ENCODE assay signal across 18 cellular contexts in the genomic region with DNA sequence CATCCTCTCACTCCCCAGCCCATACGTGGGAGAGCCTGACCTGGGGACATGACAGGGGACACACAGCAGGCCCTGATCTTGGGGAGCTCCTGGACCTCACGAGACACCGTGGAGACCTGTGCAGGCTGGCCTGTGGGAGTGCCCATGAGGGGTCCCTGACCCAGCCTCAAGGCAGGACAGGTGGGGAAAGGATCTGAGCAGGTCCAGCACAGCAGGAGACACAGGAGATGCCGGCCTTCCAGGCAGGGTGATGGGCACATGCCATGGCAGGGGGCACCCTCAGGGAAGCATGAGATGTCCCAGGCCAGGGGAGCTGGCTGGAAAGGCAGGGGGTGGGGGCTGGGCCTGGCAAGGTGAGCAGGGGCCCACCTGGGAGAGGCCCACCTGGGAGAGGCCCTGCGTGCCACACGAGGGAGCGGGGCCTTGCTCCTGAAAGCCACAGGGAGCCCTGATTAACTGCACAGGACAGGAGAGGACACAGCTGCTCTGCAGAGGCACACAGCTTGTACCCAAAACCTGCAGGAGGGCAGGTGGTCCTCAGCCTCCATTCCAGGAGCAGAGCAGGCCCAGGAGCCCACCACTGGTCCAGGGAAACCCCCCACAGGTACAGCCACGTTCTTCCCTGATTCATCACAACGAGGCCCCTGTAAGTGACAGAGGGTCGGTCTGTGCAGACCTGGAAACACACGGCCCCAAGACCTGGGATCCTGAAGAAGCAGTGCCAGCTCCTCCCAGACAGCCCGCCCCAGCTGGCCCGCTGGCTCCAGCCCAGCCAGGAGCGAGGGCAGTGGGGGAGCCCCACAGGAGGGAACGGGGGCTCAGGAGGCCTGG. TPM values are rescaled to one million over a fixed set of nuclear protein-coding genes. Genes with fewer than 3 reads are reported as not detected.
A peak's percentile ranks its signal among the peaks of the same experiment; 100 is the strongest.
DNase-seq lines count a peak whose midpoint lies in the region; ATAC-seq, FAIRE-seq and TF ChIP-seq lines count a peak whose summit lies in the region.
"Had no signal": no experiment of that assay in that cellular context is flagged by ENCODE, and none has a peak within 500 bp of the region (broad histone marks: within the 10 kb centered on the region; RNA-seq: fewer than 3 reads in every experiment).

No MANE protein-coding gene starts in this region.

- no peak overlapping the region for H2AFZ ChIP-seq in SK-N-SH (ENCODE audit: low read depth)

- H3K9ac ChIP-seq in skeletal muscle tissue (ENCODE audit: low read depth in 1 of 3, low read length in 3 of 3) (peak overlapping the region in 2 of 3 donors; percentile 10 to 68), SK-N-SH (no peak overlapping the region)

- no peaks in the 10 kb centered on the region for H3K9me2 ChIP-seq in SK-N-SH

- H3K36me3 ChIP-seq in right atrium auricular region (no peaks in the 10 kb centered on the region), lower lobe of right lung (no peaks in the 10 kb centered on the region), skeletal muscle tissue (ENCODE audit: control insufficient read depth in 3 of 3, insufficient read depth in 3 of 3, low read length in 3 of 3) (no peaks in the 10 kb centered on the region), SK-N-SH (replicated peaks in 1 of 2; ENCODE audit: control insufficient read depth in 1 of 2, insufficient read depth in 2 of 2, low read length in 1 of 2) (no peaks in the 10 kb centered on the region)

- no peak for ATAC-seq in Right ventricle myocardium superior (ENCODE audit: poor library complexity)
- ATAC-seq in lower lobe of right lung, result no peak
- ATAC-seq in HG02678 (IDR thresholded peaks at IDR 0.05; ENCODE audit: unreplicated experiment), result no peak
- ATAC-seq: activated CD8-positive, alpha-beta T cell treated with anti-CD3 and anti-CD28 coated beads for 36 hours; activated naive CD8-positive, alpha-beta T cell treated with anti-CD3 and anti-CD28 coated beads, Interleukin-2, amount 50 U/mL, for 24 hours had no signal

- no peak overlapping the region for H3K4me2 ChIP-seq in SK-N-SH

- no peak for TF ChIP-seq RAD21 in SK-N-SH (IDR thresholded peaks at IDR 0.05; ENCODE audit: low read length)

- intact Hi-C loops in Right ventricle myocardium superior (cut with DNase I), result no loop called here
- intact Hi-C loops in lower lobe of right lung (cut with DNase I), result no loop called here

- no peak for TF ChIP-seq CTCF in right atrium auricular region (IDR thresholded peaks at IDR 0.05)
- no peak for TF ChIP-seq CTCF in lower lobe of right lung (IDR thresholded peaks at IDR 0.05)
- TF ChIP-seq CTCF in SK-N-SH (IDR thresholded peaks at IDR 0.05), result no peak

- no peak overlapping the region for H3K4me3 ChIP-seq in right atrium auricular region
- no peak overlapping the region for H3K4me3 ChIP-seq in lower lobe of right lung
- H3K4me3 ChIP-seq in skeletal muscle tissue (ENCODE audit: low read length in 3 of 3), result peak overlapping the region in 2 of 3 donors; percentile 48 to 58
- H3K4me3 ChIP-seq in SK-N-SH (ENCODE audit: low read depth in 2 of 2, low read length in 1 of 2), result no peak overlapping the region

- H3K27ac ChIP-seq in right atrium auricular region (no peak overlapping the region), lower lobe of right lung (peak overlapping the region; percentile 88), skeletal muscle tissue (ENCODE audit: low read depth, low read length) (no peak overlapping the region), SK-N-SH (ENCODE audit: low read depth in 2 of 2, low read length in 1 of 2) (no peak overlapping the region)

- TF ChIP-seq POLR2A in H54 (IDR thresholded peaks at IDR 0.05; ENCODE audit: low read depth, low read length), result no peak

- no peaks in the 10 kb centered on the region for H3K79me2 ChIP-seq in SK-N-SH (ENCODE audit: insufficient read depth)

- H3F3A ChIP-seq in SK-N-SH (replicated peaks; ENCODE audit: insufficient read depth), result no peaks in the 10 kb centered on the region

- 83% methylated on average over 12 of the region's 15 CpGs for WGBS in SK-N-SH (ENCODE audit: low lambda C conversion rate)

- POLR2A ChIA-PET in SK-N-SH (lab: Yijun Ruan, JAX), result interaction anchor here (0.6 to 0.9 kb wide), 2 partner anchors 102 to 130 kb away, joined by 3 read pairs; no protein-coding TSS in a partner anchor

- H4K20me1 ChIP-seq in SK-N-SH (ENCODE audit: insufficient read depth), result no peaks in the 10 kb centered on the region

- H3K9me3 ChIP-seq in right atrium auricular region (no peaks in the 10 kb centered on the region), lower lobe of right lung (no peaks in the 10 kb centered on the region), skeletal muscle tissue (ENCODE audit: control insufficient read depth in 3 of 3, low read length in 3 of 3) (no peaks in the 10 kb centered on the region), SK-N-SH (no peaks in the 10 kb centered on the region)

- CTCF ChIA-PET in SK-N-SH (lab: Yijun Ruan, JAX), result interaction anchor here (1.3 to 20.6 kb wide), 6 partner anchors 13 to 742 kb away, joined by 3 to 646 read pairs (median 43); no protein-coding TSS in a partner anchor

- no peaks in the 10 kb centered on the region for H3K27me3 ChIP-seq in right atrium auricular region
- no peaks in the 10 kb centered on the region for H3K27me3 ChIP-seq in lower lobe of right lung (ENCODE audit: low read depth)
- H3K27me3 ChIP-seq in skeletal muscle tissue (ENCODE audit: control insufficient read depth in 3 of 3, insufficient read depth in 3 of 3, low read length in 3 of 3), result no peaks in the 10 kb centered on the region
- H3K27me3 ChIP-seq in SK-N-SH (ENCODE audit: insufficient read depth), result no peaks in the 10 kb centered on the region

- peaks cover 0 to 14% of the 10 kb centered on the region in 2 donors for H3K4me1 ChIP-seq in right atrium auricular region
- peaks cover 37% of the 10 kb centered on the region for H3K4me1 ChIP-seq in lower lobe of right lung
- peaks cover 12 to 25% (median 23%) of the 10 kb centered on the region in 3 donors for H3K4me1 ChIP-seq in skeletal muscle tissue (ENCODE audit: control insufficient read depth in 3 of 3, insufficient read depth in 3 of 3, low read length in 3 of 3)
- H3K4me1 ChIP-seq in SK-N-SH (ENCODE audit: control insufficient read depth in 1 of 2, insufficient read depth in 2 of 2, low read depth in 1 of 2, low read length in 1 of 2), result peaks cover 0 to 11% of the 10 kb centered on the region in 2 experiments; a peak in 1 of 4 replicates

- peak; percentile 34 for DNase-seq in Right ventricle myocardium superior
- DNase-seq in right atrium auricular region (ENCODE audit: low spot score), result no peak
- no peak for DNase-seq in lower lobe of right lung
- DNase-seq in stimulated activated naive CD4-positive, alpha-beta T cell treated with Interleukin-2 at 50 U/mL for 16 hours (lab: John Stamatoyannopoulos, UW), result no peak
- DNase-seq in H54 (ENCODE audit: insufficient read length, low spot score), result no peak
- no peak for DNase-seq in SK-N-SH
- DNase-seq: activated CD8-positive, alpha-beta T cell treated with anti-CD3 and anti-CD28 coated beads for 36 hours; activated naive CD8-positive, alpha-beta T cell treated with anti-CD3 and anti-CD28 coated beads, Interleukin-2, amount 50 U/mL, for 24 hours; CD8-positive, alpha-beta memory T cell; EL; mesendoderm; NCI-H1930; NCI-H526 had no signal

- no peak for TF ChIP-seq EP300 in SK-N-SH (IDR thresholded peaks at IDR 0.05; ENCODE audit: borderline replicate concordance in 1 of 2, low read depth in 1 of 2, low read length in 1 of 2)

- FAIRE-seq in H54 (lab: Jason Lieb, UNC), result no peak
- FAIRE-seq: A204.1 had no signal

TF ChIP-seq in SK-N-SH, 30 proteins besides CTCF, POLR2A, EP300 and RAD21:
- TF ChIP-seq, protein P1, sequence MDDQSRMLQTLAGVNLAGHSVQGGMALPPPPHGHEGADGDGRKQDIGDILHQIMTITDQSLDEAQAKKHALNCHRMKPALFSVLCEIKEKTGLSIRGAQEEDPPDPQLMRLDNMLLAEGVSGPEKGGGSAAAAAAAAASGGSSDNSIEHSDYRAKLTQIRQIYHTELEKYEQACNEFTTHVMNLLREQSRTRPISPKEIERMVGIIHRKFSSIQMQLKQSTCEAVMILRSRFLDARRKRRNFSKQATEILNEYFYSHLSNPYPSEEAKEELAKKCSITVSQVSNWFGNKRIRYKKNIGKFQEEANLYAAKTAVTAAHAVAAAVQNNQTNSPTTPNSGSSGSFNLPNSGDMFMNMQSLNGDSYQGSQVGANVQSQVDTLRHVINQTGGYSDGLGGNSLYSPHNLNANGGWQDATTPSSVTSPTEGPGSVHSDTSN (IDR thresholded peaks at IDR 0.05), result no peak

RNA-seq across cellular contexts. Expression of a gene that starts 26.6 kb away (rescaled TPM):
- not detected for total RNA-seq in Right ventricle myocardium superior
- total RNA-seq in right atrium auricular region, result not detected
- 2.6 TPM for total RNA-seq in lower lobe of right lung
- total RNA-seq in skeletal muscle tissue, result 2.1 TPM
- 0.19 and 0.39 TPM in 2 replicates for polyA plus RNA-seq in SK-N-SH (2012; rRNA removed)
- 0.13 and 0.14 TPM in 2 replicates for polyA plus RNA-seq in SK-N-SH (2012; cell fraction: cytosol; rRNA removed)
- polyA plus RNA-seq in SK-N-SH (2012; cell fraction: nucleus; rRNA removed), result 0.23 TPM in 1 of 2 replicates, not detected in the other
- total RNA-seq: activated CD8-positive, alpha-beta T cell treated with anti-CD3 and anti-CD28 coated beads for 36 hours; activated T-helper 1 cell treated with anti-CD3 and anti-CD28 coated beads, Interleukin-12 subunit alpha, Interleukin-12 subunit beta, Interleukin-2, Interleukin-4 antibody, amounts not matched to agents 30 ng/mL and 10 ng/mL and 1 ng/mL, durations not matched to agents 14 hours and 24 hours and 36 hours had no signal
- polyA plus RNA-seq: CD8-positive, alpha-beta memory T cell had no signal

RNA-seq across cellular contexts. Expression of a gene that starts 37.7 kb away (rescaled TPM):
- total RNA-seq in Right ventricle myocardium superior (1,143 TPM), right atrium auricular region (100 to 1,000 TPM; 331 to 390 TPM), lower lobe of right lung (943 TPM), skeletal muscle tissue (100 TPM)
- 300 and 336 TPM in 2 replicates for polyA plus RNA-seq in SK-N-SH (2012; rRNA removed)
- 360 and 565 TPM in 2 replicates for polyA plus RNA-seq in SK-N-SH (2012; cell fraction: cytosol; rRNA removed)
- polyA plus RNA-seq in SK-N-SH (2012; cell fraction: nucleus; rRNA removed), result 300 and 460 TPM in 2 replicates

RNA-seq across cellular contexts. Expression of a gene that starts 38.4 kb away (rescaled TPM):
- total RNA-seq in Right ventricle myocardium superior, result not detected
- total RNA-seq in right atrium auricular region, result 1 to 10 TPM in 1 of 2 donors, not detected in 1; 2.2 TPM
- total RNA-seq in lower lobe of right lung, result not detected
- 0.52 TPM for total RNA-seq in skeletal muscle tissue
- polyA plus RNA-seq in SK-N-SH (2012; rRNA removed), result not detected in 2 replicates
- not detected in 2 replicates for polyA plus RNA-seq in SK-N-SH (2012; cell fraction: cytosol; rRNA removed)
- polyA plus RNA-seq in SK-N-SH (2012; cell fraction: nucleus; rRNA removed), result not detected in 2 replicates
- total RNA-seq: activated CD8-positive, alpha-beta T cell treated with anti-CD3 and anti-CD28 coated beads for 36 hours; activated T-helper 1 cell treated with anti-CD3 and anti-CD28 coated beads, Interleukin-12 subunit alpha, Interleukin-12 subunit beta, Interleukin-2, Interleukin-4 antibody, amounts not matched to agents 30 ng/mL and 10 ng/mL and 1 ng/mL, durations not matched to agents 14 hours and 24 hours and 36 hours; CD8-positive, alpha-beta memory T cell; HT1080 had no signal
- polyA plus RNA-seq: CD8-positive, alpha-beta memory T cell had no signal

Comparison
In these comparisons a context has a peak if more than half of its experiments do, and no peak if none do; other contexts are left out.
1. H3K4me3 ChIP-seq: peak in skeletal muscle tissue (2 of 3); none in right atrium auricular region (0 of 2), lower lobe of right lung (single experiment) and SK-N-SH (0 of 2).